22 cellular contexts compared by ENCODE assay signal in the genomic region with DNA sequence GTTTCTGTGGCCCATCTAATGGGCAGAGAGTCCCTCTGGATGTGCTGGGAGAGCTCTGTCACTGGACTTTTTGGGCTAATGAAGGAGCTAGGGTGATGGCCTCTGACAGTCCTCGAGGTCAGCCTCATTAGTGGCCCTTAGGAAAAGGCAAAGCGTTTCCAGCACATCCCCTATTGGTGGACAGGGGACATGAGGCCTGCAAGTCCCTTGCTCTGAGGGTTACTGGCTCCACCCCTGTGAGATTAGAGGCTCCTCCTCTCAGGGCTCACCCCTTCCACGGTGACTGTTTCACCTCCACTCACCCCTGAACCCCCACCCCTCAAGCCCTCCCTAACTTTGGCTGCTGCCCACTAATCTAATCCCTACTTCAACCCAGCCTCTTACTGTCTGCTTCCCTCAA.
"Had no signal": no experiment of that assay in that cellular context is flagged by ENCODE, and none has a peak within 500 bp of the region (broad histone marks: within the 10 kb centered on the region; RNA-seq: fewer than 3 reads in every experiment).

No MANE protein-coding gene starts in this region.

- DNase-seq: activated CD4-positive, alpha-beta T cell treated with anti-CD3 and anti-CD28 coated beads, Interleukin-2, amount 10 ng/mL, durations not matched to agents 24 days and 14 days; activated CD8-positive, alpha-beta memory T cell treated with anti-CD3 and anti-CD28 coated beads, Interleukin-2, amount 10 ng/mL, durations not matched to agents 7 days and 5 days; activated CD8-positive, alpha-beta T cell treated with anti-CD3 and anti-CD28 coated beads for 36 hours; activated naive CD4-positive, alpha-beta T cell; activated naive CD8-positive, alpha-beta T cell treated with anti-CD3 and anti-CD28 coated beads for 36 hours; activated T-cell treated with anti-CD3 and anti-CD28 coated beads for 4 hours; amygdala; heart left ventricle; kidney; lower lobe of right lung; naive B cell; occipital lobe; sigmoid colon; stimulated activated CD4-positive, alpha-beta T cell treated with anti-CD3 and anti-CD28 coated beads, Interleukin-2, amount 100 ng/mL, for 48 hours; stimulated activated naive CD4-positive, alpha-beta T cell treated with Interleukin-2 at 50 U/mL for 16 hours had no signal

- H3K4me2 ChIP-seq: smooth muscle cell had no signal

- H3K36me3 ChIP-seq: heart left ventricle, lower lobe of right lung, sigmoid colon, thoracic aorta, vagina had no signal

- H3K27me3 ChIP-seq: heart left ventricle, sigmoid colon, vagina had no signal

- H3K4me3 ChIP-seq: coronary artery, heart left ventricle, lower lobe of right lung, sigmoid colon, smooth muscle cell, thoracic aorta, vagina had no signal

- H3K9me3 ChIP-seq: heart left ventricle, lower lobe of right lung, sigmoid colon, thoracic aorta, vagina had no signal

- H3K4me1 ChIP-seq: lower lobe of right lung, vagina had no signal

- FAIRE-seq: bronchial epithelial cell, endometrium, kidney had no signal

- H3K27ac ChIP-seq: coronary artery, heart left ventricle, lower lobe of right lung, sigmoid colon, thoracic aorta, vagina had no signal

- ATAC-seq: activated CD4-positive, CD25-positive, alpha-beta regulatory T cell treated with anti-CD3 and anti-CD28 coated beads, Interleukin-2, amount 50 U/mL, for 24 hours; activated CD8-positive, alpha-beta memory T cell treated with anti-CD3 and anti-CD28 coated beads, Interleukin-2, amount 10 ng/mL, durations not matched to agents 7 days and 5 days; activated CD8-positive, alpha-beta T cell treated with anti-CD3 and anti-CD28 coated beads for 36 hours; heart left ventricle; lower lobe of right lung had no signal
